ENCODE assay signal across 17 cellular contexts in genomic region chr11:69822676-69823494, GRCh38. TPM values are rescaled to one million over a fixed set of nuclear protein-coding genes. Genes with fewer than 3 reads are reported as not detected.
DNase-seq lines count a peak whose midpoint lies in the region; ATAC-seq and TF ChIP-seq lines count a peak whose summit lies in the region.
"Had no signal": no experiment of that assay in that cellular context is flagged by ENCODE, and none has a peak within 500 bp of the region (broad histone marks: within the 10 kb centered on the region; RNA-seq: fewer than 3 reads in every experiment).

No MANE protein-coding gene starts in this region.

- POLR2A ChIA-PET in IMR-90 (lab: Charles Lee; ENCODE audit: unreplicated experiment): no interaction called here

- no TSS peak for BruUV-seq in IMR-90 (replicated peaks; lab: Mats Ljungman, UMichigan)

- H4K20me1 ChIP-seq in IMR-90 (ENCODE audit: insufficient read depth, low read length): no peaks in the 10 kb centered on the region

- H3K4me1 ChIP-seq in IMR-90 (ENCODE audit: control insufficient read depth, insufficient read depth, low read length) (no peaks in the 10 kb centered on the region; the same call in 1 of the 2 replicates), neuronal stem cell (ENCODE audit: control insufficient read depth in 2 of 2, insufficient read depth in 1 of 2, low read depth in 1 of 2, low read length in 2 of 2) (peaks cover 0 to 10% of the 10 kb centered on the region in 2 donors)

- no peak overlapping the region for H3K4me3 Mint-ChIP-seq in activated T-cell treated with anti-CD3 and anti-CD28 coated beads, Interleukin-2, amount 50 U/mL, for 4 hours
- H3K4me3 Mint-ChIP-seq: CD4-positive, alpha-beta memory T cell; HFFc6 had no signal

- intact Hi-C loops in IMR-90 (cut with micrococcal nuclease): no loop called here

- peaks cover 36% of the 10 kb centered on the region for H3K27me3 Mint-ChIP-seq in activated T-cell treated with anti-CD3 and anti-CD28 coated beads, Interleukin-2, amount 50 U/mL, for 4 hours (ENCODE audit: low read depth)

- no peak for TF ChIP-seq RAD21 in IMR-90 (IDR thresholded peaks at IDR 0.05; ENCODE audit: low read length)

- H3K9me3 ChIP-seq in IMR-90 (ENCODE audit: control insufficient read depth, insufficient read depth, low read length): peaks cover 6% of the 10 kb centered on the region
- H3K9me3 ChIP-seq in neuronal stem cell (replicated peaks in 1 of 2; ENCODE audit: control insufficient read depth in 2 of 2, insufficient read depth in 1 of 2, low read depth in 1 of 2, low read length in 2 of 2): peaks cover 2 to 7% of the 10 kb centered on the region in 2 donors
- H3K9me3 ChIP-seq: BE2C had no signal

- no peak overlapping the region for H3K4me3 ChIP-seq in IMR-90 (ENCODE audit: insufficient read depth, low read depth, low read length)
- no peak overlapping the region for H3K4me3 ChIP-seq in neuronal stem cell (ENCODE audit: low read length in 2 of 2)

- H3K36me3 ChIP-seq in IMR-90 (ENCODE audit: control insufficient read depth, insufficient read depth, low read length) (no peaks in the 10 kb centered on the region), neuronal stem cell (replicated peaks in 1 of 2; ENCODE audit: control insufficient read depth in 2 of 2, insufficient read depth in 2 of 2, low read length in 2 of 2) (no peaks in the 10 kb centered on the region)
- H3K36me3 ChIP-seq: BE2C had no signal

- no peak overlapping the region for H2BK20ac ChIP-seq in IMR-90 (ENCODE audit: low read depth, low read length)

- peak overlapping the region; percentile 39 for H2AK9ac ChIP-seq in IMR-90 (replicated peaks; ENCODE audit: low read depth, low read length, poor library complexity)

- no peaks in the 10 kb centered on the region for H3K36me3 Mint-ChIP-seq in activated T-cell treated with anti-CD3 and anti-CD28 coated beads, Interleukin-2, amount 50 U/mL, for 4 hours (ENCODE audit: insufficient read depth)
- H3K36me3 Mint-ChIP-seq: CD4-positive, alpha-beta memory T cell had no signal

- dilution Hi-C loops in IMR-90 (cut with HindIII; ENCODE audit: low sequenced_read_pairs, unreplicated experiment): no loop called here

- H2BK15ac ChIP-seq in IMR-90 (ENCODE audit: low read depth, low read length) (no peak overlapping the region), neuronal stem cell (ENCODE audit: low read length) (peak overlapping the region; percentile 0)

- H3K79me1 ChIP-seq in IMR-90 (ENCODE audit: low read depth in 1 of 2, low read length in 2 of 2) (no peaks in the 10 kb centered on the region), neuronal stem cell (ENCODE audit: low read depth, low read length) (no peaks in the 10 kb centered on the region)

- H3K9ac ChIP-seq in IMR-90 (ENCODE audit: low read depth, low read length) (no peak overlapping the region), neuronal stem cell (ENCODE audit: low read depth, low read length, poor library complexity) (no peak overlapping the region)

- no peak overlapping the region for H4K5ac ChIP-seq in IMR-90 (ENCODE audit: low read depth, low read length)

- CTCF ChIA-PET in IMR-90 (lab: Yijun Ruan, JAX): no interaction called here

- H4K91ac ChIP-seq in IMR-90 (ENCODE audit: insufficient read depth, low read depth, low read length) (no peak overlapping the region), neuronal stem cell (ENCODE audit: low read depth, low read length, poor library complexity) (no peak overlapping the region)

- H2BK120ac ChIP-seq in IMR-90 (ENCODE audit: low read depth, low read length): no peak overlapping the region
- no peak overlapping the region for H2BK120ac ChIP-seq in neuronal stem cell (ENCODE audit: low read depth, low read length)

- H3K18ac ChIP-seq in IMR-90 (ENCODE audit: low read depth, low read length): no peak overlapping the region
- H3K18ac ChIP-seq in neuronal stem cell (ENCODE audit: low read length): peak overlapping the region; percentile 86

- H3K4ac ChIP-seq in IMR-90 (ENCODE audit: low read depth, low read length): no peak overlapping the region
- H3K4ac ChIP-seq in neuronal stem cell (ENCODE audit: low read length): no peak overlapping the region

- H3K14ac ChIP-seq in IMR-90 (replicated peaks; ENCODE audit: low read depth, low read length) (no peak overlapping the region), neuronal stem cell (ENCODE audit: low read length) (no peak overlapping the region)

- no peak overlapping the region for H2AK5ac ChIP-seq in IMR-90 (ENCODE audit: low read depth, low read length)
- H2AK5ac ChIP-seq in neuronal stem cell (ENCODE audit: low read depth, low read length): peak overlapping the region; percentile 89

- H3K27ac ChIP-seq in IMR-90 (ENCODE audit: insufficient read depth, low read length) (no peak overlapping the region), neuronal stem cell (replicated peaks; ENCODE audit: low read length) (no peak overlapping the region)
- H3K27ac ChIP-seq: C4-2B had no signal

- WGBS in IMR-90 (ENCODE audit: extremely low coverage in 2 of 2, insufficient read length in 1 of 2), 2 experiments: 55% methylated on average over 9 of the region's 15 CpGs; no CpG with 5 or more reads in 1 of the 2 experiments
- WGBS in neuronal stem cell (ENCODE audit: extremely low coverage in 2 of 2, insufficient read length in 2 of 2, insufficient replicate concordance in 1 of 2), 2 donors: no CpG with 5 or more reads among the region's 15 CpGs

- no peak for TF ChIP-seq POLR2A in IMR-90 (IDR thresholded peaks at IDR 0.05; ENCODE audit: low read depth, low read length)

- no peak for TF ChIP-seq CTCF in IMR-90 (conservative IDR thresholded peaks at IDR 0.05; ENCODE audit: low read depth, low read length)

- no peak overlapping the region for H3K56ac ChIP-seq in IMR-90 (ENCODE audit: extremely low read depth, insufficient read depth, low read length)

- H2BK12ac ChIP-seq in neuronal stem cell (ENCODE audit: low read length): no peak overlapping the region

- H2BK5ac ChIP-seq in IMR-90 (ENCODE audit: low read depth, low read length, poor library complexity, severe bottlenecking) (no peak overlapping the region), neuronal stem cell (ENCODE audit: low read length) (peak overlapping the region; percentile 63)

- H3K23ac ChIP-seq in IMR-90 (ENCODE audit: low read depth, low read length) (no peak overlapping the region), neuronal stem cell (ENCODE audit: low read depth, low read length, poor library complexity) (no peak overlapping the region)

- DNase-seq in 8988T (peak; percentile 2), IMR-90 (no peak), cerebellum (ENCODE audit: low spot score) (peak; percentile 53), neuronal stem cell (ENCODE audit: low spot score) (no peak), dermis blood vessel endothelial cell (no peak)
- DNase-seq in activated T-cell treated with anti-CD3 and anti-CD28 coated beads, Interleukin-2, amount 50 U/mL, for 4 hours: no peak
- DNase-seq: BE2C; CD4-positive, alpha-beta memory T cell; DMS79 treated with DMSO at 0.1 percent for 48 hours; EL; GDM1; HCEC 1CT; HFFc6 had no signal

- H2AFZ ChIP-seq in IMR-90 (replicated peaks; ENCODE audit: low read length, poor library complexity): no peak overlapping the region
- H2AFZ ChIP-seq in neuronal stem cell (ENCODE audit: low read length): no peak overlapping the region

- H3K9me1 ChIP-seq in IMR-90 (ENCODE audit: insufficient read depth, low read length): no peaks in the 10 kb centered on the region

- in situ Hi-C loops in IMR-90 (cut with MboI; ENCODE audit: low sequenced_read_pairs): no loop called here

- H3K27me3 ChIP-seq in IMR-90 (ENCODE audit: control insufficient read depth, insufficient read depth, low read length) (peaks cover 78% of the 10 kb centered on the region), neuronal stem cell (ENCODE audit: control insufficient read depth in 3 of 3, insufficient read depth in 3 of 3, low read depth in 1 of 3, low read length in 3 of 3) (peaks cover 17 to 80% (median 43%) of the 10 kb centered on the region in 3 experiments)

- H4K8ac ChIP-seq in IMR-90 (ENCODE audit: low read depth in 2 of 2, low read length in 2 of 2): no peak overlapping the region
- H4K8ac ChIP-seq in neuronal stem cell (ENCODE audit: low read depth, low read length): no peak overlapping the region

- H3K9me3 Mint-ChIP-seq in activated T-cell treated with anti-CD3 and anti-CD28 coated beads, Interleukin-2, amount 50 U/mL, for 4 hours: no peaks in the 10 kb centered on the region
- H3K9me3 Mint-ChIP-seq: CD4-positive, alpha-beta memory T cell; HFFc6 had no signal

- H3K4me2 ChIP-seq in IMR-90 (ENCODE audit: low read depth, low read length) (no peak overlapping the region), neuronal stem cell (ENCODE audit: insufficient read depth, low read length, poor library complexity, severe bottlenecking) (no peak overlapping the region)

- no peak for ATAC-seq in IMR-90 (ENCODE audit: low read depth)
- no peak for ATAC-seq in GM21786 (IDR thresholded peaks at IDR 0.05; ENCODE audit: unreplicated experiment)
- ATAC-seq in activated T-cell treated with anti-CD3 and anti-CD28 coated beads, Interleukin-2, amount 50 U/mL, for 4 hours: no peak

- H3K4me1 Mint-ChIP-seq in activated T-cell treated with anti-CD3 and anti-CD28 coated beads, Interleukin-2, amount 50 U/mL, for 4 hours (ENCODE audit: low read depth): no peaks in the 10 kb centered on the region

TF ChIP-seq in IMR-90, 13 proteins besides CTCF, POLR2A, EP300 and RAD21 (continues in another document):
- TF ChIP-seq SMC3 (IDR thresholded peaks at IDR 0.05; ENCODE audit: low read depth, low read length): no peak
- TF ChIP-seq RCOR1 (IDR thresholded peaks at IDR 0.05; ENCODE audit: insufficient replicate concordance, low read length): no peak
- no peak for TF ChIP-seq FOS (IDR thresholded peaks at IDR 0.05; ENCODE audit: low read depth, low read length)

RNA-seq across cellular contexts. Expression of gene FGF3, which starts 3.7 kb away (rescaled TPM):
- total RNA-seq in IMR-90 (2012; rRNA removed) (not detected in 2 replicates), cerebellum (6.5 TPM), dermis blood vessel endothelial cell (not detected in 2 replicates)
- not detected in 2 replicates for polyA plus RNA-seq in IMR-90 (2012; rRNA removed)
- not detected in 2 replicates for polyA plus RNA-seq in IMR-90 (2012; cell fraction: cytosol; rRNA removed)
- not detected in 2 replicates for polyA plus RNA-seq in IMR-90 (2012; cell fraction: nucleus; rRNA removed; ENCODE audit: low replicate concordance)
- 0.13 TPM for polyA plus RNA-seq in neuronal stem cell (2013, experiment 1 of 2)
- 0.26 TPM for polyA plus RNA-seq in neuronal stem cell (2013, experiment 2 of 2)
- not detected for total RNA-seq in activated T-cell treated with anti-CD3 and anti-CD28 coated beads, Interleukin-2, amount 50 U/mL, for 4 hours
- total RNA-seq: CD4-positive, alpha-beta memory T cell; H4; HFFc6 had no signal
- polyA plus RNA-seq: AG04450; CD4-positive, alpha-beta memory T cell had no signal

RNA-seq across cellular contexts. Expression of gene FGF4, which starts 47.7 kb away (rescaled TPM):
- total RNA-seq in IMR-90 (2012; rRNA removed): not detected in 2 replicates
- not detected in 2 replicates for polyA plus RNA-seq in IMR-90 (2012; rRNA removed)
- polyA plus RNA-seq in IMR-90 (2012; cell fraction: cytosol; rRNA removed): not detected in 2 replicates
- polyA plus RNA-seq in IMR-90 (2012; cell fraction: nucleus; rRNA removed; ENCODE audit: low replicate concordance): not detected in 2 replicates
- total RNA-seq in cerebellum: not detected
- 0.06 TPM for polyA plus RNA-seq in neuronal stem cell (2013, experiment 1 of 2)
- 0.06 TPM for polyA plus RNA-seq in neuronal stem cell (2013, experiment 2 of 2)
- not detected for total RNA-seq in activated T-cell treated with anti-CD3 and anti-CD28 coated beads, Interleukin-2, amount 50 U/mL, for 4 hours
- not detected in 2 replicates for total RNA-seq in dermis blood vessel endothelial cell
- total RNA-seq: CD4-positive, alpha-beta memory T cell; HFFc6 had no signal
- polyA plus RNA-seq: AG04450; CD4-positive, alpha-beta memory T cell had no signal

Comparison
In these comparisons a context has a peak if more than half of its experiments do, and no peak if none do; other contexts are left out.
1. DNase-seq: peak in 8988T (single experiment) and cerebellum (single experiment); none in IMR-90 (single experiment), neuronal stem cell (single experiment), activated T-cell treated with anti-CD3 and anti-CD28 coated beads, Interleukin-2, amount 50 U/mL, for 4 hours (single experiment) and dermis blood vessel endothelial cell (single experiment).